ENCODE assay signal across 1 cellular context in the genomic region with DNA sequence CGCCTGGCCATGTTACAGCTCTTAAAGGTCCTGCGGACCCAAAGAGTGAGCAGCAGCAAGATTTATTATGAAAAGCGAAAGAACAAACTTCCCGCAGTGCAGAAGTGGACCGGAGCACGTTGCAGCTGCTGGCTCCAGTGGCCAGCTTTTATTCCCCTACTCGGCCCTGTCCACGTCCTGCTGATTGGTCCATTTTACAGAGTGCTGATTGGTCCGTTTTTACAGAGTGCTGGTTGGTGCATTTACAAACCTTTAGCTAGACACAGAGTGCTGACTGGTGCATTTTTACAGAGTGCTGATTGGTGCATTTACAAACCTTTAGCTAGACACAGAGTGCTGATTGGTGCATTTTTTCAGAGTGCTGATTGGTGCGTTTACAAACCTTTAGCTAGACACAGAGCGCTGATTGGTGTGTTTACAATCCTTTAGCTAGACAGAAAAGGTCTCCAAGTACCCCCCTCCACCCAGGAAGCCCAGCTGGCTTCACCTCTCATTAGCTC.
A peak's percentile ranks its signal among the peaks of the same experiment; 100 is the strongest.
TF ChIP-seq lines count a peak whose summit lies in the region.

No MANE protein-coding gene starts in this region.

TF ChIP-seq in HepG2, 621 proteins besides CTCF, POLR2A, EP300 and RAD21:
- peak; percentile 32 to 68; a peak in 2 of 4 replicates for TF ChIP-seq MAFK (conservative IDR thresholded peaks at IDR 0.05 in 1 of 2, IDR thresholded peaks at IDR 0.05 in 1 of 2; ENCODE audit: low read length in 2 of 2)
- peak; percentile 71 for TF ChIP-seq MAFF (IDR thresholded peaks at IDR 0.05; ENCODE audit: low read depth, low read length)
